ENCODE assay signal across 8 cellular contexts in the genomic region with DNA sequence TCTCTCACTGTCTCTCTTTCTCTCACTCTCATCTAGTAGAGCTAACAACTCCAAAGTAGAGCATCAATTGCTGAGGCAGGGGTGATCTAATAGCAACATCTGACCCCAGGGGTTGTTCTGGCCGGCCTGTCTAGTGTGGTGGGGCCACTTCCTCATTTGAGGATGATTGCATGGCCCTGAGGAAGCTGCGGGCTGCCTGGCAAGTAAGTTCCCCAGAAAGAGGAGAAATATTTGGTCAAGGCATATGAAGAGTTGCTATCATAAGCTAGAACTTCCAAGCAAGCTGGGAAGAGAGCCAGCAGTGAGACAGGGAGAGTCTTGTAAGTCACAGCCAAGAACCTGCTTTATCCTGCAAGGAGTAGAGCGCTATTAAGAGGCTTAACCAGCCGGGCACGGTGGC. TPM values are rescaled to one million over a fixed set of nuclear protein-coding genes. Genes with fewer than 3 reads are reported as not detected.
DNase-seq lines count a peak whose midpoint lies in the region; ATAC-seq and TF ChIP-seq lines count a peak whose summit lies in the region.

No MANE protein-coding gene starts in this region.

- peak; percentile 67 for ATAC-seq in GM19463 (IDR thresholded peaks at IDR 0.05; ENCODE audit: unreplicated experiment)
- no peak for ATAC-seq in GM18517 (IDR thresholded peaks at IDR 0.05; ENCODE audit: unreplicated experiment)

- TF ChIP-seq POLR2A in spleen (IDR thresholded peaks at IDR 0.05): no peak

- DNase-seq in MG63: peak; percentile 37
- peak; percentile 40 for DNase-seq in fibroblast of pulmonary artery (ENCODE audit: low read depth)
- peak; percentile 90 for DNase-seq in spleen
- no peak for DNase-seq in stimulated activated CD4-positive, alpha-beta T cell treated with anti-CD3 and anti-CD28 coated beads, Interleukin-4, amount 100 ng/mL, for 4 hours
- DNase-seq in AG08396 (ENCODE audit: low spot score): no peak
- DNase-seq in NCI-H510A treated with DMSO at 0.1 percent for 48 hours (lab: John Stamatoyannopoulos, UW): no peak

- 40 to 67% (median 51%) methylated on average over 5 of the region's 5 CpGs for WGBS in spleen, 5 donors

- H3K9me3 ChIP-seq in MG63 (peaks cover 6% of the 10 kb centered on the region), spleen (no peaks in the 10 kb centered on the region)

- H3K27me3 ChIP-seq in MG63: no peaks in the 10 kb centered on the region; the same call in 1 of the 2 replicates
- H3K27me3 ChIP-seq in spleen (replicated peaks in 1 of 7): no peaks in the 10 kb centered on the region

- H3K36me3 ChIP-seq in MG63 (no peaks in the 10 kb centered on the region), spleen (peaks cover 0 to 50% (median 2%) of the 10 kb centered on the region in 6 donors)

- H3K4me3 ChIP-seq in MG63: no peak overlapping the region
- H3K4me3 ChIP-seq in fibroblast of pulmonary artery (replicated peaks; ENCODE audit: low read depth, low read length): no peak overlapping the region
- no peak overlapping the region for H3K4me3 ChIP-seq in spleen

- H3K27ac ChIP-seq in spleen: peak overlapping the region in 7 of 8 donors; percentile 11 to 81 (median 73)

- TF ChIP-seq CTCF in fibroblast of pulmonary artery (IDR thresholded peaks at IDR 0.05; ENCODE audit: low read length, missing control alignments) (no peak), spleen (IDR thresholded peaks at IDR 0.05 in 8 of 11, conservative IDR thresholded peaks at IDR 0.05 in 3 of 11) (no peak)

- H3K4me1 ChIP-seq in spleen: peaks cover 4 to 74% (median 36%) of the 10 kb centered on the region in 6 donors

- intact Hi-C loops in spleen (cut with DNase I; ENCODE audit: low total_unique reads): no loop called here

RNA-seq across cellular contexts. Expression of a gene that starts 50.8 kb away (rescaled TPM):
- 7.0 and 32.9 TPM in 2 replicates for total RNA-seq in MG63 (2014; rRNA removed; shearing (Covaris generic); ENCODE audit: low replicate concordance)
- total RNA-seq in spleen: 10 to 100 TPM; 30.6 to 39.9 (median 35.4) TPM
- polyA plus RNA-seq in spleen: 10 to 100 TPM; 10.4 to 10.9 (median 10.8) TPM

Comparison
In these comparisons a context has a peak if more than half of its experiments do, and no peak if none do; other contexts are left out.
1. DNase-seq: peak in MG63 (single experiment), fibroblast of pulmonary artery (single experiment) and spleen (single experiment); none in stimulated activated CD4-positive, alpha-beta T cell treated with anti-CD3 and anti-CD28 coated beads, Interleukin-4, amount 100 ng/mL, for 4 hours (0 of 2), AG08396 (single experiment) and NCI-H510A treated with DMSO at 0.1 percent for 48 hours (single experiment).